In genomic region chr2:210503622-210504300, GRCh38 we compare ENCODE assay signal across 11 cellular contexts. TPM values are rescaled to one million over a fixed set of nuclear protein-coding genes. Genes with fewer than 3 reads are reported as not detected.
DNase-seq lines count a peak whose midpoint lies in the region; ATAC-seq and TF ChIP-seq lines count a peak whose summit lies in the region.
"Had no signal": no experiment of that assay in that cellular context is flagged by ENCODE, and none has a peak within 500 bp of the region (broad histone marks: within the 10 kb centered on the region; RNA-seq: fewer than 3 reads in every experiment).

No MANE protein-coding gene starts in this region.

- no peak overlapping the region for H3K27ac ChIP-seq in lower lobe of right lung
- H3K27ac ChIP-seq in substantia nigra (ENCODE audit: low read depth, low read length, poor library complexity, severe bottlenecking) = peak overlapping the region; percentile 94
- H3K27ac ChIP-seq: uterus had no signal

- DNase-seq in activated CD8-positive, alpha-beta memory T cell treated with anti-CD3 and anti-CD28 coated beads, Interleukin-2, amount 10 ng/mL, durations not matched to agents 7 days and 5 days = no peak
- no peak for DNase-seq in activated CD8-positive, alpha-beta memory T cell treated with anti-CD3 and anti-CD28 coated beads for 24 hours
- DNase-seq in choroid plexus epithelial cell (ENCODE audit: low read depth) (peak; percentile 14), lower lobe of right lung (no peak), substantia nigra (lab: John Stamatoyannopoulos, UW) (peak in 44 of 49 donors; percentile 24 to 88 (median 62)), erythroblast (lab: John Stamatoyannopoulos, UW) (no peak), cardiac septum (ENCODE audit: low spot score) (no peak)
- DNase-seq: activated gamma-delta T cell treated with Interleukin-2 at 50 U/mL for 16 hours had no signal

- H3K27me3 ChIP-seq in lower lobe of right lung (ENCODE audit: low read depth) = no peaks in the 10 kb centered on the region
- H3K27me3 ChIP-seq: uterus had no signal

- H3K9me3 ChIP-seq in lower lobe of right lung = no peaks in the 10 kb centered on the region

- peak overlapping the region; percentile 40 for H3K4me3 Mint-ChIP-seq in activated CD8-positive, alpha-beta memory T cell treated with anti-CD3 and anti-CD28 coated beads, Interleukin-2, amount 10 ng/mL, durations not matched to agents 7 days and 5 days

- H3K4me1 ChIP-seq in lower lobe of right lung = no peaks in the 10 kb centered on the region
- H3K4me1 ChIP-seq: uterus had no signal

- H3K9me3 Mint-ChIP-seq in activated CD8-positive, alpha-beta memory T cell treated with anti-CD3 and anti-CD28 coated beads, Interleukin-2, amount 10 ng/mL, durations not matched to agents 7 days and 5 days (ENCODE audit: low read depth) = no peaks in the 10 kb centered on the region

- H3K27ac Mint-ChIP-seq in activated CD8-positive, alpha-beta memory T cell treated with anti-CD3 and anti-CD28 coated beads, Interleukin-2, amount 10 ng/mL, durations not matched to agents 7 days and 5 days = no peak overlapping the region

- peaks cover 15% of the 10 kb centered on the region for H3K27me3 Mint-ChIP-seq in activated CD8-positive, alpha-beta memory T cell treated with anti-CD3 and anti-CD28 coated beads, Interleukin-2, amount 10 ng/mL, durations not matched to agents 7 days and 5 days

- H3K4me1 Mint-ChIP-seq in activated CD8-positive, alpha-beta memory T cell treated with anti-CD3 and anti-CD28 coated beads, Interleukin-2, amount 10 ng/mL, durations not matched to agents 7 days and 5 days = no peaks in the 10 kb centered on the region

- H3K36me3 Mint-ChIP-seq in activated CD8-positive, alpha-beta memory T cell treated with anti-CD3 and anti-CD28 coated beads, Interleukin-2, amount 10 ng/mL, durations not matched to agents 7 days and 5 days = no peaks in the 10 kb centered on the region

- ATAC-seq in activated CD8-positive, alpha-beta memory T cell treated with anti-CD3 and anti-CD28 coated beads, Interleukin-2, amount 10 ng/mL, durations not matched to agents 7 days and 5 days = no peak
- ATAC-seq in lower lobe of right lung (peak; percentile 29 to 41), HG03097 (IDR thresholded peaks at IDR 0.05; ENCODE audit: low FRiP score, unreplicated experiment) (no peak)

- intact Hi-C loops in lower lobe of right lung (cut with DNase I) = no loop called here
- intact Hi-C loops in cardiac septum (cut with DNase I) = no loop called here

- TF ChIP-seq CTCF in choroid plexus epithelial cell (conservative IDR thresholded peaks at IDR 0.05; ENCODE audit: low read depth, low read length) (no peak), lower lobe of right lung (IDR thresholded peaks at IDR 0.05) (no peak)

- no peak overlapping the region for H3K4me3 ChIP-seq in choroid plexus epithelial cell (ENCODE audit: low read depth, low read length)
- peak overlapping the region; percentile 40 for H3K4me3 ChIP-seq in lower lobe of right lung
- H3K4me3 ChIP-seq: uterus had no signal

- no peaks in the 10 kb centered on the region for H3K36me3 ChIP-seq in lower lobe of right lung
- H3K36me3 ChIP-seq: uterus had no signal

- no peak for TF ChIP-seq POLR2A in erythroblast (IDR thresholded peaks at IDR 0.05; ENCODE audit: low read length)

- CTCF ChIA-PET in activated CD8-positive, alpha-beta memory T cell treated with anti-CD3 and anti-CD28 coated beads, Interleukin-2, amount 10 ng/mL, durations not matched to agents 7 days and 5 days (lab: Charles Lee) = interaction anchor here (0.7 to 2.8 kb wide), 12 partner anchors 9 to 593 kb away, joined by 3 to 12 read pairs (median 5); partner anchors contain the start of gene LANCL1

RNA-seq across cellular contexts. Expression of gene LANCL1, which starts 27.2 kb away (rescaled TPM):
- 10 to 100 TPM; 34.7 to 37.9 TPM for total RNA-seq in activated CD8-positive, alpha-beta memory T cell treated with anti-CD3 and anti-CD28 coated beads, Interleukin-2, amount 10 ng/mL, durations not matched to agents 7 days and 5 days
- total RNA-seq in lower lobe of right lung (32.6 TPM), cardiac septum (50.8 TPM)

RNA-seq across cellular contexts. Expression of gene CPS1, which starts 52.6 kb away (rescaled TPM):
- 1 to 10 TPM in 1 of 2 experiments, under 1 TPM in 1; 0.96 to 1.3 TPM for total RNA-seq in activated CD8-positive, alpha-beta memory T cell treated with anti-CD3 and anti-CD28 coated beads, Interleukin-2, amount 10 ng/mL, durations not matched to agents 7 days and 5 days
- total RNA-seq in lower lobe of right lung (3.0 TPM), cardiac septum (2.9 TPM)
- total RNA-seq: HT-29 had no signal

Comparison
In these comparisons a context has a peak if more than half of its experiments do, and no peak if none do; other contexts are left out.
1. ATAC-seq: peak in lower lobe of right lung (2 of 2); none in activated CD8-positive, alpha-beta memory T cell treated with anti-CD3 and anti-CD28 coated beads, Interleukin-2, amount 10 ng/mL, durations not matched to agents 7 days and 5 days (single experiment) and HG03097 (single experiment).
2. DNase-seq: peak in choroid plexus epithelial cell (single experiment) and substantia nigra (44 of 49); none in activated CD8-positive, alpha-beta memory T cell treated with anti-CD3 and anti-CD28 coated beads, Interleukin-2, amount 10 ng/mL, durations not matched to agents 7 days and 5 days (single experiment), activated CD8-positive, alpha-beta memory T cell treated with anti-CD3 and anti-CD28 coated beads for 24 hours (single experiment), lower lobe of right lung (single experiment), erythroblast (0 of 2) and cardiac septum (single experiment).